23 cellular contexts compared by ENCODE assay signal in the genomic region with DNA sequence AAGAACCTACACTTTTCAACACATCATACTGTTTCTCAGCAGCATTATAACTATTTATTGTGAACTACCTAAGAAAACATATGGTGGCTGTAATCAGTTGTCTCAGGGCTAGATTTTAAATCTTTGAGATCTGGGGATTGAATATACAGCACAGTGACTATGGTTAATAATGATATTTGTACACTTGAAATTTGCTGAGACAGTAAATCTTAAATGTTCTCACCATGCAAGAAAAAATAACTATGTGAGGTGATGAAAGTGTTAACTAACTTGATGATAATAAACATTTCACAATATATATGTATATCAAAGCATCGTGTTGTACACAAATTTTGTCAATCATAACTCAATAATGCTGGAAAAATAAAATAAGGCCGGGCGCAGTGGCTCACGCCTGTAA.
DNase-seq lines count a peak whose midpoint lies in the region; ATAC-seq, FAIRE-seq and TF ChIP-seq lines count a peak whose summit lies in the region.
"Had no signal": no experiment of that assay in that cellular context is flagged by ENCODE, and none has a peak within 500 bp of the region (broad histone marks: within the 10 kb centered on the region; RNA-seq: fewer than 3 reads in every experiment).

No MANE protein-coding gene starts in this region.

- TF ChIP-seq EP300 in A549 (IDR thresholded peaks at IDR 0.05): no peak
- TF ChIP-seq EP300 in K562 (IDR thresholded peaks at IDR 0.05; ENCODE audit: low read length): no peak

- H3K4me1 ChIP-seq in A549 (peaks cover 5% of the 10 kb centered on the region; the same call in 1 of the 3 replicates), IMR-90 (ENCODE audit: control insufficient read depth, insufficient read depth, low read length) (no peaks in the 10 kb centered on the region), K562 (replicated peaks in 1 of 2; ENCODE audit: control insufficient read depth in 2 of 2, insufficient read depth in 2 of 2, low read length in 2 of 2) (no peaks in the 10 kb centered on the region), psoas muscle (peaks cover under 1% of the 10 kb centered on the region)
- H3K4me1 ChIP-seq: Caco-2 had no signal

- intact Hi-C loops in IMR-90 (cut with micrococcal nuclease) (no loop called here), K562 (cut with micrococcal nuclease) (no loop called here), psoas muscle (cut with DNase I) (no loop called here)

- no peak overlapping the region for H4K5ac ChIP-seq in IMR-90 (ENCODE audit: low read depth, low read length)

- no peaks in the 10 kb centered on the region for H3K9me3 ChIP-seq in A549
- no peaks in the 10 kb centered on the region for H3K9me3 ChIP-seq in IMR-90 (ENCODE audit: control insufficient read depth, insufficient read depth, low read length)
- no peaks in the 10 kb centered on the region for H3K9me3 ChIP-seq in K562 (replicated peaks; ENCODE audit: control insufficient read depth, insufficient read depth, low read depth, low read length)
- H3K9me3 ChIP-seq in psoas muscle: no peaks in the 10 kb centered on the region
- H3K9me3 ChIP-seq: Caco-2 had no signal

- H3K4ac ChIP-seq in IMR-90 (ENCODE audit: low read depth, low read length): no peak overlapping the region

- H2BK5ac ChIP-seq in IMR-90 (ENCODE audit: low read depth, low read length, poor library complexity, severe bottlenecking): no peak overlapping the region

- DNase-seq in A549 (ENCODE audit: low read depth in 1 of 2, low spot score in 1 of 2) (no peak), IMR-90 (no peak), K562 (ENCODE audit: extremely low read depth in 1 of 4, low spot score in 3 of 4) (no peak), D341Med (ENCODE audit: low spot score) (no peak), psoas muscle (no peak), activated gamma-delta T cell treated with Interleukin-2 at 50 U/mL for 16 hours (no peak)
- DNase-seq: 8988T; Caco-2; Calu3; CD4-positive, alpha-beta T cell; CD8-positive, alpha-beta T cell; DMS 273 treated with DMSO at 0.1 percent for 48 hours; DMS153; DMS53; DMS79; DND-41; EL; GDM1 had no signal

- H3K79me1 ChIP-seq in IMR-90 (ENCODE audit: low read depth in 1 of 2, low read length in 2 of 2): peaks cover 3 to 6% of the 10 kb centered on the region in 2 experiments; a peak in 2 of 4 replicates

- no peak for TF ChIP-seq POLR2A in A549 (IDR thresholded peaks at IDR 0.05; ENCODE audit: low read length)
- TF ChIP-seq POLR2A in IMR-90 (IDR thresholded peaks at IDR 0.05; ENCODE audit: low read depth, low read length): no peak
- TF ChIP-seq POLR2A in K562 (conservative IDR thresholded peaks at IDR 0.05): no peak

- ATAC-seq in A549 (no peak), IMR-90 (ENCODE audit: low read depth) (no peak), K562 (no peak), psoas muscle (no peak)
- ATAC-seq: CD8-positive, alpha-beta T cell; GM12878 had no signal

- POLR2A ChIA-PET in A549 (lab: Yijun Ruan, JAX) (no interaction called here), IMR-90 (lab: Charles Lee; ENCODE audit: unreplicated experiment) (no interaction called here), K562 (lab: Yijun Ruan, JAX) (interaction anchor here (1.4 kb wide), 1 partner anchor 14 kb away, joined by 3 read pairs; no protein-coding TSS in a partner anchor)

- H3K79me2 ChIP-seq in K562 (ENCODE audit: control insufficient read depth, insufficient read depth, low read length): no peaks in the 10 kb centered on the region

- H4K8ac ChIP-seq in IMR-90 (ENCODE audit: low read depth in 2 of 2, low read length in 2 of 2): no peak overlapping the region

- FAIRE-seq in A549 (lab: Jason Lieb, UNC) (no peak), K562 (lab: Jason Lieb, UNC) (no peak)
- FAIRE-seq: A204.1, GM12878, GM19239 had no signal

- H3K4me3 ChIP-seq in A549 (no peak overlapping the region), IMR-90 (ENCODE audit: insufficient read depth, low read depth, low read length) (no peak overlapping the region), K562 (no peak overlapping the region), psoas muscle (no peak overlapping the region)
- H3K4me3 ChIP-seq: BLaER1 treated with 17β-estradiol and CSF1 and Interleukin-3, amounts not matched to agents 10 nM and 100 nM; GM12878 had no signal

- H3K14ac ChIP-seq in IMR-90 (replicated peaks; ENCODE audit: low read depth, low read length): no peak overlapping the region

- CTCF ChIA-PET in A549 (lab: Yijun Ruan, JAX) (no interaction called here), IMR-90 (lab: Yijun Ruan, JAX) (no interaction called here), K562 (lab: Yijun Ruan, JAX; ENCODE audit: low intra/inter-chr PET ratio) (no interaction called here)

- H3K36me3 ChIP-seq in IMR-90 (ENCODE audit: control insufficient read depth, insufficient read depth, low read length) (peaks cover 15% of the 10 kb centered on the region), K562 (ENCODE audit: control insufficient read depth, insufficient read depth, low read length) (no peaks in the 10 kb centered on the region), psoas muscle (ENCODE audit: insufficient read depth in 1 of 2, low read depth in 1 of 2) (peaks cover 0 to 8% of the 10 kb centered on the region in 2 donors)

- TF ChIP-seq CTCF in A549 (IDR thresholded peaks at IDR 0.05) (no peak), IMR-90 (conservative IDR thresholded peaks at IDR 0.05; ENCODE audit: low read depth, low read length) (no peak), K562 (IDR thresholded peaks at IDR 0.05 in 2 of 3, conservative IDR thresholded peaks at IDR 0.05 in 1 of 3; ENCODE audit: insufficient read depth in 2 of 3, low read depth in 1 of 3, low read length in 3 of 3) (no peak), psoas muscle (IDR thresholded peaks at IDR 0.05) (no peak)

- no peak overlapping the region for H4K91ac ChIP-seq in IMR-90 (ENCODE audit: insufficient read depth, low read depth, low read length)

- H3K27me3 ChIP-seq in IMR-90 (ENCODE audit: control insufficient read depth, insufficient read depth, low read length) (no peaks in the 10 kb centered on the region), K562 (ENCODE audit: control insufficient read depth in 2 of 2, insufficient read depth in 2 of 2, low read length in 2 of 2) (peaks cover 7% of the 10 kb centered on the region in 2 experiments; a peak in 3 of 5 replicates), psoas muscle (ENCODE audit: insufficient read depth in 3 of 3, low read length in 2 of 3) (no peaks in the 10 kb centered on the region)
- H3K27me3 ChIP-seq: BLaER1 treated with 17β-estradiol and CSF1 and Interleukin-3, amounts not matched to agents 10 nM and 100 nM had no signal

- H3K4me2 ChIP-seq in A549: no peak overlapping the region
- H3K4me2 ChIP-seq in IMR-90 (ENCODE audit: low read depth, low read length): no peak overlapping the region
- no peak overlapping the region for H3K4me2 ChIP-seq in K562 (ENCODE audit: insufficient read depth, low read length)
- H3K4me2 ChIP-seq: BLaER1 treated with 17β-estradiol and CSF1 and Interleukin-3, amounts not matched to agents 10 nM and 100 nM had no signal

- no peak overlapping the region for H2BK20ac ChIP-seq in IMR-90 (ENCODE audit: low read depth, low read length)

- dilution Hi-C loops in IMR-90 (cut with HindIII; ENCODE audit: low sequenced_read_pairs, unreplicated experiment): no loop called here

- no peak overlapping the region for H2AK9ac ChIP-seq in IMR-90 (replicated peaks; ENCODE audit: low read depth, low read length, poor library complexity)

- H2BK120ac ChIP-seq in IMR-90 (ENCODE audit: low read depth, low read length): no peak overlapping the region

- H3K9me1 ChIP-seq in IMR-90 (ENCODE audit: insufficient read depth, low read length): 0 out of 2 replicates have a peak, but pooled peaks cover 3% of the 10 kb centered on the region
- H3K9me1 ChIP-seq in K562 (ENCODE audit: control insufficient read depth, insufficient read depth, low read length): no peaks in the 10 kb centered on the region

- H4K20me1 ChIP-seq in IMR-90 (ENCODE audit: insufficient read depth, low read length) (peaks cover 3% of the 10 kb centered on the region; the same call in 1 of the 2 replicates), K562 (replicated peaks; ENCODE audit: control insufficient read depth, insufficient read depth, low read length) (no peaks in the 10 kb centered on the region)

- H3K23ac ChIP-seq in IMR-90 (ENCODE audit: low read depth, low read length): no peak overlapping the region

- BruUV-seq in IMR-90 (replicated peaks; lab: Mats Ljungman, UMichigan) (no TSS peak), K562 (replicated peaks; lab: Mats Ljungman, UMichigan) (no TSS peak)

- no peak overlapping the region for H3K18ac ChIP-seq in IMR-90 (ENCODE audit: low read depth, low read length)

- H2AK5ac ChIP-seq in IMR-90 (ENCODE audit: low read depth, low read length): no peak overlapping the region

- TF ChIP-seq RAD21 in A549 (conservative IDR thresholded peaks at IDR 0.05 in 1 of 2, IDR thresholded peaks at IDR 0.05 in 1 of 2) (no peak), IMR-90 (IDR thresholded peaks at IDR 0.05; ENCODE audit: low read length) (no peak), K562 (CRISPR knock-in tag; conservative IDR thresholded peaks at IDR 0.05 in 1 of 2, IDR thresholded peaks at IDR 0.05 in 1 of 2) (no peak)

- H2AFZ ChIP-seq in IMR-90 (replicated peaks; ENCODE audit: low read length, poor library complexity) (no peak overlapping the region), K562 (ENCODE audit: low read depth, low read length) (no peak overlapping the region)

- no peak overlapping the region for H2BK15ac ChIP-seq in IMR-90 (ENCODE audit: low read depth, low read length)

- in situ Hi-C loops in IMR-90 (cut with MboI; ENCODE audit: low sequenced_read_pairs) (no loop called here), K562 (cut with MboI) (no loop called here)

- H3K9ac ChIP-seq in IMR-90 (ENCODE audit: low read depth, low read length) (no peak overlapping the region), K562 (ENCODE audit: insufficient read depth in 1 of 2, low read depth in 2 of 2, low read length in 2 of 2) (no peak overlapping the region)
- H3K9ac ChIP-seq: BLaER1 treated with 17β-estradiol and CSF1 and Interleukin-3, amounts not matched to agents 10 nM and 100 nM had no signal

- H3K56ac ChIP-seq in IMR-90 (ENCODE audit: extremely low read depth, insufficient read depth, low read length): no peak overlapping the region

- H3K27ac ChIP-seq in A549 (no peak overlapping the region), IMR-90 (ENCODE audit: insufficient read depth, low read length) (no peak overlapping the region), K562 (ENCODE audit: extremely low read depth, low read depth, low read length) (no peak overlapping the region), psoas muscle (no peak overlapping the region)
- H3K27ac ChIP-seq: BLaER1 treated with 17β-estradiol and CSF1 and Interleukin-3, amounts not matched to agents 10 nM and 100 nM; C4-2B had no signal

- WGBS in A549 (ENCODE audit: missing lambda C conversion rate): 84% methylated on average over 4 of the region's 4 CpGs
- WGBS in IMR-90 (ENCODE audit: extremely low coverage in 2 of 2, insufficient read length in 1 of 2), 2 experiments: no CpG with 5 or more reads among the region's 4 CpGs
- WGBS in K562 (ENCODE audit: insufficient coverage, low coverage, missing lambda C conversion rate): 0% methylated on average over 4 of the region's 4 CpGs
- 92 to 95% (median 92%) methylated on average over 4 of the region's 4 CpGs for WGBS in psoas muscle, 3 donors

TF ChIP-seq in IMR-90, 13 proteins besides CTCF, POLR2A, EP300 and RAD21 (continues in another document):
- TF ChIP-seq MAFK (IDR thresholded peaks at IDR 0.05; ENCODE audit: low read depth, low read length): peak; percentile 32; the same call in 1 of the 2 replicates

Comparison
In these comparisons a context has a peak if more than half of its experiments do, and no peak if none do; other contexts are left out.
1. Of the 35 proteins assayed by ChIP-seq in both K562 and A549: peak only in K562: none; only in A549: none; in both: MAFK; in neither: 34.